ENCODE assay signal across 7 cellular contexts in genomic region chr6:69889591-69889956, GRCh38. TPM values are rescaled to one million over a fixed set of nuclear protein-coding genes. Genes with fewer than 3 reads are reported as not detected.
"Had no signal": no experiment of that assay in that cellular context is flagged by ENCODE, and none has a peak within 500 bp of the region (broad histone marks: within the 10 kb centered on the region; RNA-seq: fewer than 3 reads in every experiment).

No MANE protein-coding gene starts in this region.

RNA-seq across cellular contexts. Expression of gene COL19A1, which starts 23.2 kb away (rescaled TPM):
- total RNA-seq: endothelial cell of umbilical vein, fibroblast of lung, foreskin keratinocyte, mesenteric fat pad had no signal
- polyA plus RNA-seq: endothelial cell of umbilical vein, foreskin keratinocyte, immature natural killer cell, liver, mammary epithelial cell had no signal
